Comparison of ENCODE assay signal across 11 cellular contexts in genomic region chr12:27552886-27553560, GRCh38. TPM values are rescaled to one million over a fixed set of nuclear protein-coding genes. Genes with fewer than 3 reads are reported as not detected.
DNase-seq lines count a peak whose midpoint lies in the region; ATAC-seq and TF ChIP-seq lines count a peak whose summit lies in the region.
"Had no signal": no experiment of that assay in that cellular context is flagged by ENCODE, and none has a peak within 500 bp of the region (broad histone marks: within the 10 kb centered on the region; RNA-seq: fewer than 3 reads in every experiment).

No MANE protein-coding gene starts in this region.

- H3K4me3 Mint-ChIP-seq in neural progenitor cell (no peak overlapping the region), glutamatergic neuron (ENCODE audit: unreplicated experiment) (no peak overlapping the region)
- H3K4me3 Mint-ChIP-seq: activated CD8-positive, alpha-beta T cell treated with anti-CD3 and anti-CD28 coated beads, Interleukin-2, amount 10 ng/mL, durations not matched to agents 7 days and 5 days had no signal

- ATAC-seq in HG03039 (IDR thresholded peaks at IDR 0.05; ENCODE audit: unreplicated experiment) (peak; percentile 51), HG02885 (IDR thresholded peaks at IDR 0.05; ENCODE audit: poor library complexity, unreplicated experiment) (no peak)
- ATAC-seq: activated CD8-positive, alpha-beta T cell treated with anti-CD3 and anti-CD28 coated beads, Interleukin-2, amount 10 ng/mL, durations not matched to agents 7 days and 5 days had no signal

- peaks cover 20% of the 10 kb centered on the region for H3K4me1 Mint-ChIP-seq in neural progenitor cell
- peaks cover 39% of the 10 kb centered on the region for H3K4me1 Mint-ChIP-seq in glutamatergic neuron (ENCODE audit: low read depth, unreplicated experiment)

- TF ChIP-seq CTCF in neural progenitor cell (IDR thresholded peaks at IDR 0.05) (no peak), glutamatergic neuron (IDR thresholded peaks at IDR 0.05; ENCODE audit: partially characterized antibody, unreplicated experiment) (no peak)

- H3K36me3 ChIP-seq in BLaER1 (no peaks in the 10 kb centered on the region), neural progenitor cell (no peaks in the 10 kb centered on the region)
- H3K36me3 ChIP-seq: BE2C, MG63 had no signal

- no peaks in the 10 kb centered on the region for H3K9me3 ChIP-seq in BLaER1
- H3K9me3 ChIP-seq in neural progenitor cell (ENCODE audit: low read depth), result no peaks in the 10 kb centered on the region
- H3K9me3 ChIP-seq: BE2C, MG63 had no signal

- H3K4me3 ChIP-seq in BLaER1 (no peak overlapping the region), neural progenitor cell (no peak overlapping the region)
- H3K4me3 ChIP-seq: MG63 had no signal

- H3K36me3 Mint-ChIP-seq in neural progenitor cell (peaks cover 12% of the 10 kb centered on the region), glutamatergic neuron (ENCODE audit: unreplicated experiment) (no peaks in the 10 kb centered on the region)

- peaks cover 17% of the 10 kb centered on the region; the same call in 1 of the 2 replicates for H4K20me1 ChIP-seq in BLaER1
- H4K20me1 ChIP-seq in neural progenitor cell (ENCODE audit: low read depth), result peaks cover 2% of the 10 kb centered on the region

- H3K9ac ChIP-seq in BLaER1 (peak overlapping the region; percentile 68; the same call in 1 of the 2 replicates), neural progenitor cell (no peak overlapping the region)

- H3K27me3 ChIP-seq in BLaER1, result no peaks in the 10 kb centered on the region
- H3K27me3 ChIP-seq in neural progenitor cell, result no peaks in the 10 kb centered on the region
- H3K27me3 ChIP-seq: BE2C, MG63 had no signal

- H3K27ac Mint-ChIP-seq in neural progenitor cell (peak overlapping the region; percentile 39), glutamatergic neuron (ENCODE audit: unreplicated experiment) (no peak overlapping the region)
- H3K27ac Mint-ChIP-seq: activated CD8-positive, alpha-beta T cell treated with anti-CD3 and anti-CD28 coated beads, Interleukin-2, amount 10 ng/mL, durations not matched to agents 7 days and 5 days had no signal

- H3K27ac ChIP-seq in BLaER1 (peak overlapping the region; percentile 77), caudate nucleus (ENCODE audit: low read depth, low read length) (peak overlapping the region; percentile 91), neural progenitor cell (no peak overlapping the region)

- H3F3A ChIP-seq in neural progenitor cell (ENCODE audit: low read depth), result no peaks in the 10 kb centered on the region

- peaks cover 100% of the 10 kb centered on the region for H3K4me1 ChIP-seq in BLaER1
- H3K4me1 ChIP-seq in neural progenitor cell, result peaks cover 4% of the 10 kb centered on the region

- H3K9me3 Mint-ChIP-seq in neural progenitor cell, result peaks cover 10% of the 10 kb centered on the region
- no peaks in the 10 kb centered on the region for H3K9me3 Mint-ChIP-seq in glutamatergic neuron (ENCODE audit: unreplicated experiment)

- no peaks in the 10 kb centered on the region for H3K27me3 Mint-ChIP-seq in neural progenitor cell (ENCODE audit: insufficient read depth, low read depth)
- no peaks in the 10 kb centered on the region for H3K27me3 Mint-ChIP-seq in glutamatergic neuron (ENCODE audit: unreplicated experiment)

- H2AFZ ChIP-seq in neural progenitor cell (replicated peaks), result no peak overlapping the region

- H3K79me2 ChIP-seq in neural progenitor cell (ENCODE audit: low read depth), result peaks cover 10% of the 10 kb centered on the region

- DNase-seq in caudate nucleus (lab: John Stamatoyannopoulos, UW), result peak in 59 of 61 donors; percentile 28 to 91 (median 78)
- no peak for DNase-seq in neural progenitor cell (ENCODE audit: low spot score)
- DNase-seq in NCI-H1694 treated with DMSO at 0.1 percent for 48 hours (lab: John Stamatoyannopoulos, UW), result no peak
- no peak for DNase-seq in SHP77 treated with DMSO at 0.1 percent for 48 hours (lab: John Stamatoyannopoulos, UW)
- DNase-seq in glutamatergic neuron, result no peak
- DNase-seq: activated CD8-positive, alpha-beta T cell treated with anti-CD3 and anti-CD28 coated beads, Interleukin-2, amount 10 ng/mL, durations not matched to agents 7 days and 5 days; BE2C; MG63 had no signal

- peak overlapping the region; percentile 94 for H3K4me2 ChIP-seq in BLaER1
- no peak overlapping the region for H3K4me2 ChIP-seq in neural progenitor cell

RNA-seq across cellular contexts. Expression of gene PPFIBP1, which starts 29.0 kb away (rescaled TPM):
- total RNA-seq in neural progenitor cell (ENCODE audit: low replicate concordance) (36.5 and 61.7 TPM in 2 replicates), glutamatergic neuron (ENCODE audit: unreplicated experiment) (43.0 TPM)

Comparison
In these comparisons a context has a peak if more than half of its experiments do, and no peak if none do; other contexts are left out.
1. DNase-seq: peak in caudate nucleus (59 of 61); none in neural progenitor cell (single experiment), NCI-H1694 treated with DMSO at 0.1 percent for 48 hours (single experiment), SHP77 treated with DMSO at 0.1 percent for 48 hours (single experiment) and glutamatergic neuron (single experiment).